Comparison of ENCODE assay signal across 18 cellular contexts in the genomic region with DNA sequence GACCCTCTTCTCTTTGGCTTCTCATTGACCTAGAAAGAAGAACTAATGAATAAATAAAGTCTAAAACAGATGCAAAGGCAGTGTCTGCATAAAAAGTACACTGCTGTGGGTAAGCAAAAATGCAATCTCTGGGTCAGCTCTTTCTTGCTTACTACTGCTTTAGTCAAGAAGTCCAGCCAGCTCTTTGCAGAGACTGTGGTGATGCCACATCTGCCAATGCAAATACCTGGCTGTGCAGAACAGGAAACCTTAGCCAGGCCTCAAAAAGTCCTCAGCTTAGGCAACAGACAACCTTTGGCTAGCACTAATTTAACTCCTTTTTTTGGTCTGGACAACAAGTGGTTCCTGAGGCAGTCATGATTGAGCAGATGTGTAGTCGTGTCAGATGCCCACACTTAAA.
A peak's percentile ranks its signal among the peaks of the same experiment; 100 is the strongest.
DNase-seq lines count a peak whose midpoint lies in the region; ATAC-seq, FAIRE-seq and TF ChIP-seq lines count a peak whose summit lies in the region.
"Had no signal": no experiment of that assay in that cellular context is flagged by ENCODE, and none has a peak within 500 bp of the region (broad histone marks: within the 10 kb centered on the region; RNA-seq: fewer than 3 reads in every experiment).

No MANE protein-coding gene starts in this region.

- H2BK20ac ChIP-seq in IMR-90 (ENCODE audit: low read depth, low read length) = peak overlapping the region; percentile 22; the same call in 1 of the 2 replicates

- no peak overlapping the region for H2AK5ac ChIP-seq in IMR-90 (ENCODE audit: low read depth, low read length)

- TF ChIP-seq CTCF in IMR-90 (conservative IDR thresholded peaks at IDR 0.05; ENCODE audit: low read depth, low read length) = no peak
- TF ChIP-seq CTCF in GM12878 (IDR thresholded peaks at IDR 0.05 in 2 of 3, conservative IDR thresholded peaks at IDR 0.05 in 1 of 3; ENCODE audit: control insufficient read depth in 2 of 3, extremely low read depth in 1 of 3, insufficient read depth in 1 of 3, low read depth in 3 of 3, low read length in 3 of 3) = no peak

- no peak for FAIRE-seq in GM12878 (lab: Jason Lieb, UNC)
- FAIRE-seq: GM12891, HTR-8/SVneo, K562 had no signal

- peak overlapping the region; percentile 82 for H3K18ac ChIP-seq in IMR-90 (ENCODE audit: low read depth, low read length)

- DNase-seq in IMR-90 (no peak), GM12878 (ENCODE audit: low read depth, low spot score) (no peak), hippocampal formation (lab: John Stamatoyannopoulos, UW) (no peak), Right ventricle myocardium superior (no peak), COLO829 (ENCODE audit: low spot score) (no peak)
- no peak for DNase-seq in activated T-helper 2 cell treated with anti-CD3 and anti-CD28 coated beads, Interferon-gamma antibody, Interleukin-2, Interleukin-4, amounts not matched to agents 10 μg/mL and 5 μg/mL and 100 μg/mL, durations not matched to agents 14 hours and 24 hours and 36 hours (ENCODE audit: low spot score)
- DNase-seq: 8988T; C1 segment of cervical spinal cord; CD4-positive, alpha-beta T cell; DMS79; GOT3 had no signal

- H2BK5ac ChIP-seq in IMR-90 (ENCODE audit: low read depth, low read length, poor library complexity, severe bottlenecking) = no peak overlapping the region

- H3K9me1 ChIP-seq in IMR-90 (ENCODE audit: insufficient read depth, low read length) = no peaks in the 10 kb centered on the region

- no peaks in the 10 kb centered on the region for H3K79me2 ChIP-seq in GM12878 (ENCODE audit: control insufficient read depth, insufficient read depth, low read length)

- H3K4me3 ChIP-seq in IMR-90 (ENCODE audit: insufficient read depth, low read depth, low read length) = no peak overlapping the region
- no peak overlapping the region for H3K4me3 ChIP-seq in GM12878
- H3K4me3 ChIP-seq: HAP-1, K562 had no signal

- H4K8ac ChIP-seq in IMR-90 (ENCODE audit: low read depth in 2 of 2, low read length in 2 of 2) = no peak overlapping the region

- RAD21 ChIA-PET in GM12878 (lab: Charles Lee; ENCODE audit: unreplicated experiment) = interaction anchor here (0.7 to 4.0 kb wide), 7 partner anchors 9 to 40 kb away, joined by 3 to 10 read pairs (median 6); no protein-coding TSS in a partner anchor

- peak; percentile 56 for ATAC-seq in GM18498 (IDR thresholded peaks at IDR 0.05; ENCODE audit: unreplicated experiment)
- ATAC-seq in GM19324 (IDR thresholded peaks at IDR 0.05; ENCODE audit: low FRiP score, unreplicated experiment) = peak; percentile 80
- no peak for ATAC-seq in IMR-90 (ENCODE audit: low read depth)
- peak; percentile 25; the same call in 2 of the 3 replicates for ATAC-seq in GM12878
- no peak for ATAC-seq in Right ventricle myocardium superior (ENCODE audit: poor library complexity)
- ATAC-seq: K562 had no signal

- intact Hi-C loops in IMR-90 (cut with micrococcal nuclease) (no loop called here), GM12878 (cut with micrococcal nuclease; ENCODE audit: unreplicated experiment) (no loop called here), Right ventricle myocardium superior (cut with DNase I) (no loop called here)
- intact Hi-C loops in activated T-helper 2 cell treated with anti-CD3 and anti-CD28 coated beads, Interferon-gamma antibody, Interleukin-2, Interleukin-4, amounts not matched to agents 10 μg/mL and 5 μg/mL and 100 μg/mL, durations not matched to agents 14 hours and 24 hours and 36 hours (cut with micrococcal nuclease) = no loop called here

- no peaks in the 10 kb centered on the region for H3K36me3 ChIP-seq in IMR-90 (ENCODE audit: control insufficient read depth, insufficient read depth, low read length)
- no peaks in the 10 kb centered on the region for H3K36me3 ChIP-seq in GM12878 (ENCODE audit: control insufficient read depth in 2 of 2, insufficient read depth in 2 of 2, low read length in 1 of 2)
- H3K36me3 ChIP-seq: HAP-1 had no signal

- 0 out of 2 replicates have a peak overlapping the region, but pooled peaks have one; percentile 15 for H4K91ac ChIP-seq in IMR-90 (ENCODE audit: insufficient read depth, low read depth, low read length)

- TF ChIP-seq RAD21 in IMR-90 (IDR thresholded peaks at IDR 0.05; ENCODE audit: low read length) (no peak), GM12878 (IDR thresholded peaks at IDR 0.05; ENCODE audit: insufficient read depth, low read depth, low read length) (no peak)

- H3K9me3 ChIP-seq in IMR-90 (ENCODE audit: control insufficient read depth, insufficient read depth, low read length) (no peaks in the 10 kb centered on the region), GM12878 (replicated peaks; ENCODE audit: control insufficient read depth, insufficient read depth, low read length) (no peaks in the 10 kb centered on the region; the same call in 2 of the 3 replicates)
- H3K9me3 ChIP-seq: HAP-1 had no signal

- POLR2A ChIA-PET in IMR-90 (lab: Charles Lee; ENCODE audit: unreplicated experiment) (no interaction called here), GM12878 (lab: Charles Lee) (interaction anchor here (0.6 to 1.9 kb wide), 5 partner anchors 8 to 1580 kb away, joined by 3 to 4 read pairs (median 4); no protein-coding TSS in a partner anchor)

- TF ChIP-seq EP300 in GM12878 (IDR thresholded peaks at IDR 0.05; ENCODE audit: borderline replicate concordance in 1 of 2, control insufficient read depth in 1 of 2, low read depth in 2 of 2, low read length in 2 of 2) = no peak

- no TSS peak for BruUV-seq in IMR-90 (replicated peaks; lab: Mats Ljungman, UMichigan)
- no TSS peak for BruUV-seq in GM12878 (replicated peaks; lab: Mats Ljungman, UMichigan)

- no peak overlapping the region for H3K14ac ChIP-seq in IMR-90 (replicated peaks; ENCODE audit: low read depth, low read length)

- WGBS in IMR-90 (ENCODE audit: extremely low coverage in 2 of 2, insufficient read length in 1 of 2), 2 experiments = 100% methylated on average over 1 of the region's 1 CpG; no CpG with 5 or more reads in 1 of the 2 experiments
- 0% methylated on average over 1 of the region's 1 CpG for WGBS in GM12878 (ENCODE audit: insufficient coverage, insufficient replicate concordance, low lambda C conversion rate, missing lambda C conversion rate)

- TF ChIP-seq POLR2A in IMR-90 (IDR thresholded peaks at IDR 0.05; ENCODE audit: low read depth, low read length) = no peak
- TF ChIP-seq POLR2A in GM12878 (IDR thresholded peaks at IDR 0.05; ENCODE audit: low read depth, low read length) = no peak

- peak overlapping the region; percentile 41; the same call in 1 of the 3 replicates for H2BK15ac ChIP-seq in IMR-90 (ENCODE audit: low read depth, low read length)

- H3K36me3 Mint-ChIP-seq in activated T-helper 2 cell treated with anti-CD3 and anti-CD28 coated beads, Interferon-gamma antibody, Interleukin-2, Interleukin-4, amounts not matched to agents 10 μg/mL and 5 μg/mL and 100 μg/mL, durations not matched to agents 14 hours and 24 hours and 36 hours (ENCODE audit: low read depth) = no peaks in the 10 kb centered on the region

- SMC1A ChIA-PET in GM12878 (lab: Charles Lee; ENCODE audit: uncharacterized antibody, unreplicated experiment) = interaction anchor here (0.9 to 4.5 kb wide), 16 partner anchors 7 to 45 kb away, joined by 3 to 34 read pairs (median 4); no protein-coding TSS in a partner anchor

- no peak overlapping the region for H4K5ac ChIP-seq in IMR-90 (ENCODE audit: low read depth, low read length)

- H2AFZ ChIP-seq in IMR-90 (replicated peaks; ENCODE audit: low read length, poor library complexity) = no peak overlapping the region
- H2AFZ ChIP-seq in GM12878 (ENCODE audit: control insufficient read depth, low read depth, low read length) = no peak overlapping the region

- H3K23ac ChIP-seq in IMR-90 (ENCODE audit: low read depth, low read length) = no peak overlapping the region

- H4K20me1 ChIP-seq in IMR-90 (ENCODE audit: insufficient read depth, low read length) (no peaks in the 10 kb centered on the region), GM12878 (ENCODE audit: control insufficient read depth, insufficient read depth) (no peaks in the 10 kb centered on the region)

- no peaks in the 10 kb centered on the region for H3K4me1 Mint-ChIP-seq in activated T-helper 2 cell treated with anti-CD3 and anti-CD28 coated beads, Interferon-gamma antibody, Interleukin-2, Interleukin-4, amounts not matched to agents 10 μg/mL and 5 μg/mL and 100 μg/mL, durations not matched to agents 14 hours and 24 hours and 36 hours (ENCODE audit: low read depth)
- H3K4me1 Mint-ChIP-seq: B cell had no signal

- no peak overlapping the region for H3K27ac ChIP-seq in IMR-90 (ENCODE audit: insufficient read depth, low read length)
- H3K27ac ChIP-seq in GM12878 (ENCODE audit: control insufficient read depth, insufficient read depth) = no peak overlapping the region

- no peak overlapping the region for H3K27ac Mint-ChIP-seq in activated T-helper 2 cell treated with anti-CD3 and anti-CD28 coated beads, Interferon-gamma antibody, Interleukin-2, Interleukin-4, amounts not matched to agents 10 μg/mL and 5 μg/mL and 100 μg/mL, durations not matched to agents 14 hours and 24 hours and 36 hours
- H3K27ac Mint-ChIP-seq: B cell; CD4-positive, alpha-beta T cell had no signal

- H3K4me1 ChIP-seq in IMR-90 (ENCODE audit: control insufficient read depth, insufficient read depth, low read length) (peaks cover 5% of the 10 kb centered on the region), GM12878 (ENCODE audit: control insufficient read depth, insufficient read depth, low read length) (no peaks in the 10 kb centered on the region)

- CTCF ChIA-PET in IMR-90 (lab: Yijun Ruan, JAX) (no interaction called here), GM12878 (lab: Yijun Ruan, JAX) (interaction anchor here (0.9 to 2.7 kb wide), 5 partner anchors 12 to 40 kb away, joined by 3 to 10 read pairs (median 3); no protein-coding TSS in a partner anchor)

- H3K27me3 Mint-ChIP-seq in activated T-helper 2 cell treated with anti-CD3 and anti-CD28 coated beads, Interferon-gamma antibody, Interleukin-2, Interleukin-4, amounts not matched to agents 10 μg/mL and 5 μg/mL and 100 μg/mL, durations not matched to agents 14 hours and 24 hours and 36 hours (ENCODE audit: low read depth) = no peaks in the 10 kb centered on the region
- H3K27me3 Mint-ChIP-seq: B cell; CD4-positive, alpha-beta T cell had no signal

- no peak overlapping the region for H2AK9ac ChIP-seq in IMR-90 (replicated peaks; ENCODE audit: low read depth, low read length, poor library complexity)

- no peak overlapping the region for H3K9ac ChIP-seq in IMR-90 (ENCODE audit: low read depth, low read length)
- H3K9ac ChIP-seq in GM12878 (ENCODE audit: control insufficient read depth, insufficient read depth, low read length) = no peak overlapping the region

- H3K9me3 Mint-ChIP-seq in activated T-helper 2 cell treated with anti-CD3 and anti-CD28 coated beads, Interferon-gamma antibody, Interleukin-2, Interleukin-4, amounts not matched to agents 10 μg/mL and 5 μg/mL and 100 μg/mL, durations not matched to agents 14 hours and 24 hours and 36 hours = no peaks in the 10 kb centered on the region

- no peak overlapping the region for H3K4me3 Mint-ChIP-seq in activated T-helper 2 cell treated with anti-CD3 and anti-CD28 coated beads, Interferon-gamma antibody, Interleukin-2, Interleukin-4, amounts not matched to agents 10 μg/mL and 5 μg/mL and 100 μg/mL, durations not matched to agents 14 hours and 24 hours and 36 hours (ENCODE audit: low read depth)
- H3K4me3 Mint-ChIP-seq: B cell; CD4-positive, alpha-beta T cell had no signal

- H2BK120ac ChIP-seq in IMR-90 (ENCODE audit: low read depth, low read length) = 0 out of 2 replicates have a peak overlapping the region, but pooled peaks have one; percentile 16

- H3K4me2 ChIP-seq in IMR-90 (ENCODE audit: low read depth, low read length) = no peak overlapping the region
- no peak overlapping the region for H3K4me2 ChIP-seq in GM12878 (ENCODE audit: control insufficient read depth, insufficient read depth)

- no peak overlapping the region for H3K56ac ChIP-seq in IMR-90 (ENCODE audit: extremely low read depth, insufficient read depth, low read length)

- H3K27me3 ChIP-seq in IMR-90 (ENCODE audit: control insufficient read depth, insufficient read depth, low read length) = no peaks in the 10 kb centered on the region
- no peaks in the 10 kb centered on the region for H3K27me3 ChIP-seq in GM12878 (replicated peaks in 1 of 2; ENCODE audit: control insufficient read depth in 2 of 2, insufficient read depth in 2 of 2, low read length in 1 of 2)

- dilution Hi-C loops in IMR-90 (cut with HindIII; ENCODE audit: low sequenced_read_pairs, unreplicated experiment) = no loop called here

- no peaks in the 10 kb centered on the region; a peak in 1 of 4 replicates for H3K79me1 ChIP-seq in IMR-90 (ENCODE audit: low read depth in 1 of 2, low read length in 2 of 2)

- in situ Hi-C loops in IMR-90 (cut with MboI; ENCODE audit: low sequenced_read_pairs) = no loop called here
- in situ Hi-C loops in GM12878 (cut with MboI) = no loop called here

- H3K4ac ChIP-seq in IMR-90 (ENCODE audit: low read depth, low read length) = 0 out of 2 replicates have a peak overlapping the region, but pooled peaks have one; percentile 15

Comparison
In these comparisons a context has a peak if more than half of its experiments do, and no peak if none do; other contexts are left out.
1. ATAC-seq: peak in GM18498 (single experiment), GM19324 (single experiment) and GM12878 (single experiment); none in IMR-90 (single experiment) and Right ventricle myocardium superior (single experiment).